Comparison of ENCODE assay signal across 8 cellular contexts in the genomic region with DNA sequence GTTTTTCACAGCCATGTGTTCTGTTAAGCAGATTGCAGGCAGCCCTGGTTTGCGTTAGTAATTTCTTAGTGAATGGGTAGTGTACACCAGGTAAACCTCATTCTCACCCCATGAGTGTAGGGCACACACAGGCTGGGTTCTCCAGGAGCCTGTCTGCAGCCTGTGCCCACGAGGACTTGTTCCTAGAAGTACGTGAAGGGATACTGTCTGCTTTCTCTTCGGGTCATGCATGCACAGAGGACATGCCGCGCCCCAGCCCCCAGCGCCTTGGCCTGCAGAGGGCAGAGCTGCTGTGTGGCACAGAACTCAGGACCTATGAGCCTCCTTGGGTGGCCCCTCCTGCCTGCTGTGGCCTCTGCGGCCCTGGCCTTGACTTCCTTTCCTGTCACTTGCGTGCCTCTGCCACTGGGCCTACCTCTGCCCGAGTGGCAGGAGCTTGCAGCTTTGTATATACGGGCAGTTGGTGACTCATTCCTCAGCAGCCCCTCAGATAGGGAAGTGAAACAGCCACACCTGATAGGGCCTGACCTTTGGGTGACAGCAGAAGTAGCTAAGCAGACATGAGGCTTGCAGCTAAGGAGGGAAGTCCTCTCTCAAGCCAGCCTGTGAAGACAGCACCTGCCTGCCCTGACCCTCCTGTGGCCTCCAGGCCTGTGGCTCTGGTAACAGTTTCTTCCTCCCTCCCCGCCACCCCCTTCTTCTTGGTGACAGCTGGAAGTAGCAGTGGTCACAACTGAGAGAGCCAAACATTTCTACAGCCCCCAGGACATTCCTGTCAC. TPM values are rescaled to one million over a fixed set of nuclear protein-coding genes. Genes with fewer than 3 reads are reported as not detected.
DNase-seq lines count a peak whose midpoint lies in the region; TF ChIP-seq lines count a peak whose summit lies in the region.

No MANE protein-coding gene starts in this region.

- H3K9me3 Mint-ChIP-seq in activated CD4-positive, alpha-beta memory T cell treated with anti-CD3 and anti-CD28 coated beads for 36 hours: no peaks in the 10 kb centered on the region
- no peaks in the 10 kb centered on the region for H3K9me3 Mint-ChIP-seq in endodermal cell

- DNase-seq in GM12865 (ENCODE audit: low read depth) (peak; percentile 100), H4 (ENCODE audit: low spot score) (peak; percentile 94), MM.1S (peak; percentile 99), endodermal cell (peak; percentile 85), stomach (peak; percentile 86), cortex of kidney (lab: John Stamatoyannopoulos, UW) (no peak)
- peak; percentile 80 for DNase-seq in activated CD4-positive, alpha-beta memory T cell treated with anti-CD3 and anti-CD28 coated beads for 36 hours

- CTCF ChIA-PET in activated CD4-positive, alpha-beta memory T cell treated with anti-CD3 and anti-CD28 coated beads for 36 hours (lab: Charles Lee): interaction anchor here (0.6 to 3.4 kb wide), 9 partner anchors 9 to 166 kb away, joined by 3 to 34 read pairs (median 4); a partner anchor contains a TSS

- peaks cover 52% of the 10 kb centered on the region for H3K4me1 ChIP-seq in MM.1S (ENCODE audit: low read length)
- H3K4me1 ChIP-seq in endodermal cell (ENCODE audit: control insufficient read depth, insufficient read depth, low read length): peaks cover 12% of the 10 kb centered on the region
- peaks cover 36% of the 10 kb centered on the region for H3K4me1 ChIP-seq in muscle layer of colon (ENCODE audit: insufficient read depth, low read length)
- peaks cover 48 to 72% (median 59%) of the 10 kb centered on the region in 4 donors for H3K4me1 ChIP-seq in stomach

- POLR2A ChIA-PET in activated CD4-positive, alpha-beta memory T cell treated with anti-CD3 and anti-CD28 coated beads for 36 hours (lab: Charles Lee): interaction anchor here (0.6 kb wide), 1 partner anchor 159 kb away, joined by 4 read pairs; a partner anchor contains a TSS

- peak; percentile 85 for TF ChIP-seq CTCF in GM12865 (IDR thresholded peaks at IDR 0.05; ENCODE audit: insufficient read depth, low read depth, low read length, missing control alignments)
- peak; percentile 95 for TF ChIP-seq CTCF in MM.1S (IDR thresholded peaks at IDR 0.05; ENCODE audit: low read length)
- peak; percentile 79 for TF ChIP-seq CTCF in endodermal cell (conservative IDR thresholded peaks at IDR 0.05)
- peak in 5 of 7 experiments; percentile 12 to 71 (median 60) for TF ChIP-seq CTCF in stomach (IDR thresholded peaks at IDR 0.05)

- no peak overlapping the region; the same call in 1 of the 2 replicates for H2AFZ ChIP-seq in MM.1S (ENCODE audit: low read length)

- peaks cover 50% of the 10 kb centered on the region for H3F3A ChIP-seq in MM.1S (ENCODE audit: insufficient read depth, low read length)

- H3K36me3 ChIP-seq in MM.1S (replicated peaks; ENCODE audit: insufficient read depth, low read length) (no peaks in the 10 kb centered on the region), endodermal cell (ENCODE audit: control insufficient read depth, insufficient read depth, low read length) (peaks cover 4% of the 10 kb centered on the region), muscle layer of colon (ENCODE audit: insufficient read depth, low read length) (peaks cover 3% of the 10 kb centered on the region), stomach (peaks cover 0 to 8% (median 2%) of the 10 kb centered on the region in 4 donors)

- no peak overlapping the region for H3K27ac Mint-ChIP-seq in activated CD4-positive, alpha-beta memory T cell treated with anti-CD3 and anti-CD28 coated beads for 36 hours
- no peak overlapping the region for H3K27ac Mint-ChIP-seq in endodermal cell

- H3K4me3 Mint-ChIP-seq in activated CD4-positive, alpha-beta memory T cell treated with anti-CD3 and anti-CD28 coated beads for 36 hours: no peak overlapping the region
- H3K4me3 Mint-ChIP-seq in endodermal cell: no peak overlapping the region

- no peaks in the 10 kb centered on the region for H3K27me3 Mint-ChIP-seq in activated CD4-positive, alpha-beta memory T cell treated with anti-CD3 and anti-CD28 coated beads for 36 hours
- no peaks in the 10 kb centered on the region for H3K27me3 Mint-ChIP-seq in endodermal cell (ENCODE audit: insufficient read depth)

- TF ChIP-seq EP300 in stomach (IDR thresholded peaks at IDR 0.05): no peak

- peaks cover 10% of the 10 kb centered on the region for H3K36me3 Mint-ChIP-seq in activated CD4-positive, alpha-beta memory T cell treated with anti-CD3 and anti-CD28 coated beads for 36 hours
- peaks cover 17% of the 10 kb centered on the region for H3K36me3 Mint-ChIP-seq in endodermal cell (ENCODE audit: low read depth)

- peak overlapping the region; percentile 89 for H3K4me2 ChIP-seq in MM.1S (ENCODE audit: low read depth, low read length)

- H4K20me1 ChIP-seq in MM.1S (ENCODE audit: insufficient read depth, low read length): no peaks in the 10 kb centered on the region

- peaks cover 34% of the 10 kb centered on the region for H3K4me1 Mint-ChIP-seq in activated CD4-positive, alpha-beta memory T cell treated with anti-CD3 and anti-CD28 coated beads for 36 hours (ENCODE audit: low read depth)
- peaks cover 31% of the 10 kb centered on the region for H3K4me1 Mint-ChIP-seq in endodermal cell

- peaks cover 59% of the 10 kb centered on the region for H3K79me2 ChIP-seq in MM.1S (ENCODE audit: low read length)

- no peak for TF ChIP-seq POLR2A in stomach (IDR thresholded peaks at IDR 0.05)

- H3K9me2 ChIP-seq in MM.1S (replicated peaks; ENCODE audit: insufficient read depth, low read length): no peaks in the 10 kb centered on the region

- 82 to 89% methylated on average over 11 to 12 of the region's 12 CpGs for WGBS in endodermal cell (ENCODE audit: insufficient coverage in 1 of 2, insufficient read length in 1 of 2), 2 experiments
- WGBS in stomach, 5 donors: 23 to 40% (median 33%) methylated on average over 10 to 12 of the region's 12 CpGs

- intact Hi-C loops in activated CD4-positive, alpha-beta memory T cell treated with anti-CD3 and anti-CD28 coated beads for 36 hours (cut with micrococcal nuclease): loop anchor here (1.0 kb wide), 1 partner anchor 161 kb away; no protein-coding TSS in a partner anchor
- intact Hi-C loops in stomach (cut with DNase I; ENCODE audit: low total_unique reads): no loop called here

- H3K27me3 ChIP-seq in MM.1S (replicated peaks; ENCODE audit: insufficient read depth, low read length) (no peaks in the 10 kb centered on the region), endodermal cell (ENCODE audit: control insufficient read depth, insufficient read depth, low read length, poor library complexity, severe bottlenecking) (no peaks in the 10 kb centered on the region), muscle layer of colon (ENCODE audit: control insufficient read depth in 1 of 2, insufficient read depth in 2 of 2, low read length in 2 of 2) (no peaks in the 10 kb centered on the region), stomach (no peaks in the 10 kb centered on the region)

- H3K9me3 ChIP-seq in MM.1S (replicated peaks; ENCODE audit: insufficient read depth, low read length) (no peaks in the 10 kb centered on the region), endodermal cell (ENCODE audit: control insufficient read depth, low read length) (no peaks in the 10 kb centered on the region), muscle layer of colon (ENCODE audit: low read length) (no peaks in the 10 kb centered on the region), stomach (no peaks in the 10 kb centered on the region)

- H3K4me3 ChIP-seq in GM12865 (ENCODE audit: low read depth, low read length) (peak overlapping the region; percentile 57), MM.1S (ENCODE audit: low read length) (peak overlapping the region; percentile 54; the same call in 1 of the 2 replicates), endodermal cell (ENCODE audit: low read length) (no peak overlapping the region), muscle layer of colon (ENCODE audit: low read depth in 1 of 2, low read length in 2 of 2) (peak overlapping the region in 1 of 2 donors; percentile 17), stomach (no peak overlapping the region)

- H3K27ac ChIP-seq in MM.1S (ENCODE audit: low read length) (peak overlapping the region; percentile 92), endodermal cell (ENCODE audit: low read depth, low read length) (peak overlapping the region; percentile 70), muscle layer of colon (ENCODE audit: low read depth, low read length) (peak overlapping the region; percentile 64), stomach (peak overlapping the region; percentile 69 to 93 (median 87))

- H3K9ac ChIP-seq in MM.1S (ENCODE audit: low read length): peak overlapping the region; percentile 53
- H3K9ac ChIP-seq in endodermal cell (ENCODE audit: extremely low read depth, low read length, poor library complexity, severe bottlenecking): no peak overlapping the region
- no peak overlapping the region for H3K9ac ChIP-seq in muscle layer of colon (ENCODE audit: low read length)

RNA-seq across cellular contexts. Expression of a gene that starts 19.5 kb away (rescaled TPM):
- 5.4 and 11.6 TPM in 2 replicates for total RNA-seq in H4 (2014; rRNA removed; shearing (Covaris generic))
- 10 to 100 TPM; 16.3 to 18.8 TPM for total RNA-seq in activated CD4-positive, alpha-beta memory T cell treated with anti-CD3 and anti-CD28 coated beads for 36 hours
- total RNA-seq in endodermal cell (10 to 100 TPM; 15.9 to 24.5 TPM), stomach (10 to 100 TPM in 4 of 5 donors, 1 to 10 TPM in 1; 3.2 to 74.1 (median 35.7) TPM)
- polyA plus RNA-seq in endodermal cell (2013, experiment 1 of 2): 9.0 TPM
- polyA plus RNA-seq in endodermal cell (2013, experiment 2 of 2): 8.2 TPM
- 10 to 100 TPM; 19.7 to 24.6 (median 21.0) TPM for polyA plus RNA-seq in stomach

RNA-seq across cellular contexts. Expression of a gene that starts 47.6 kb away (rescaled TPM):
- total RNA-seq in H4 (2014; rRNA removed; shearing (Covaris generic)): 1.9 and 3.6 TPM in 2 replicates
- total RNA-seq in activated CD4-positive, alpha-beta memory T cell treated with anti-CD3 and anti-CD28 coated beads for 36 hours: under 1 TPM; 0.19 to 0.33 TPM
- total RNA-seq in endodermal cell: 10 to 100 TPM; 21.9 to 33.5 TPM
- 19.6 TPM for polyA plus RNA-seq in endodermal cell (2013, experiment 1 of 2)
- polyA plus RNA-seq in endodermal cell (2013, experiment 2 of 2): 13.5 TPM
- 10 to 100 TPM in 3 of 5 donors, 1 to 10 TPM in 2; 1.8 to 70.1 (median 13.4) TPM for total RNA-seq in stomach
- 10 to 100 TPM in 2 of 3 donors, 1 to 10 TPM in 1; 8.8 to 12.7 (median 12.4) TPM for polyA plus RNA-seq in stomach

Comparison
In these comparisons a context has a peak if more than half of its experiments do, and no peak if none do; other contexts are left out.
1. H3K4me3 ChIP-seq: peak in GM12865 (single experiment) and MM.1S (single experiment); none in endodermal cell (single experiment) and stomach (0 of 4).
2. Peak in every context shown above with its lines, with median percentiles within 50 percentile points of each other: CTCF ChIP-seq and H3K27ac ChIP-seq.